Comparison of ENCODE assay signal across 28 cellular contexts in genomic region chr3:27428446-27428845, GRCh38.
"Had no signal": no experiment of that assay in that cellular context is flagged by ENCODE, and none has a peak within 500 bp of the region (broad histone marks: within the 10 kb centered on the region; RNA-seq: fewer than 3 reads in every experiment).

No MANE protein-coding gene starts in this region.

- H3K27ac ChIP-seq: breast epithelium, epithelial cell of prostate, esophagus squamous epithelium, neutrophil, ovary, right lobe of liver, thoracic aorta, WERI-Rb-1 had no signal

- DNase-seq: activated CD4-positive, alpha-beta memory T cell treated with anti-CD3 and anti-CD28 coated beads for 36 hours; activated CD4-positive, alpha-beta T cell treated with anti-CD3 and anti-CD28 coated beads, Interleukin-2, amount 10 ng/mL, durations not matched to agents 24 days and 14 days; activated CD8-positive, alpha-beta memory T cell treated with anti-CD3 and anti-CD28 coated beads, Interleukin-2, amount 50 U/mL, for 4 hours; activated gamma-delta T cell; activated naive CD4-positive, alpha-beta T cell treated with anti-CD3 and anti-CD28 coated beads, Interleukin-2, amount 10 ng/mL, durations not matched to agents 7 days and 5 days; activated naive CD8-positive, alpha-beta T cell treated with anti-CD3 and anti-CD28 coated beads, Interleukin-2, amount 10 ng/mL, durations not matched to agents 7 days and 5 days; activated T-cell treated with anti-CD3 and anti-CD28 coated beads, Interleukin-2, amount 50 U/mL, for 1 hour; dermis blood vessel endothelial cell; effector CD4-positive, alpha-beta T cell; esophagus squamous epithelium; head of caudate nucleus; hippocampal formation; kidney; left colon; naive B cell; nephron progenitor cell; ovary; right lobe of liver; stimulated activated CD4-positive, alpha-beta T cell treated with anti-CD3 and anti-CD28 coated beads, Interleukin-4, amount 100 ng/mL, for 1 hour; stimulated activated naive CD8-positive, alpha-beta T cell treated with anti-CD3 and anti-CD28 coated beads, Interleukin-15, Interleukin-2, amounts not matched to agents 100 U/mL and 50 U/mL, for 24 hours; T-helper 1 cell; trophoblast cell; WERI-Rb-1 had no signal

- H3K27me3 ChIP-seq: breast epithelium, esophagus squamous epithelium, neutrophil, ovary, right lobe of liver had no signal

- H3K4me1 ChIP-seq: breast epithelium had no signal

- H3K9me3 ChIP-seq: breast epithelium, esophagus squamous epithelium, neutrophil, ovary, right lobe of liver, thoracic aorta had no signal

- H3K4me3 ChIP-seq: breast epithelium, esophagus squamous epithelium, ovary, right lobe of liver, thoracic aorta had no signal

- H3K36me3 ChIP-seq: breast epithelium, neutrophil, ovary had no signal

- ATAC-seq: activated CD4-positive, CD25-positive, alpha-beta regulatory T cell treated with anti-CD3 and anti-CD28 coated beads, Interleukin-2, amount 50 U/mL, for 24 hours; left colon; right lobe of liver; stimulated activated naive CD8-positive, alpha-beta T cell treated with anti-CD3 and anti-CD28 coated beads, Interleukin-15, Interleukin-2, amounts not matched to agents 100 U/mL and 50 U/mL, for 24 hours had no signal
